Comparison of ENCODE assay signal across 1 cellular context in the genomic region with DNA sequence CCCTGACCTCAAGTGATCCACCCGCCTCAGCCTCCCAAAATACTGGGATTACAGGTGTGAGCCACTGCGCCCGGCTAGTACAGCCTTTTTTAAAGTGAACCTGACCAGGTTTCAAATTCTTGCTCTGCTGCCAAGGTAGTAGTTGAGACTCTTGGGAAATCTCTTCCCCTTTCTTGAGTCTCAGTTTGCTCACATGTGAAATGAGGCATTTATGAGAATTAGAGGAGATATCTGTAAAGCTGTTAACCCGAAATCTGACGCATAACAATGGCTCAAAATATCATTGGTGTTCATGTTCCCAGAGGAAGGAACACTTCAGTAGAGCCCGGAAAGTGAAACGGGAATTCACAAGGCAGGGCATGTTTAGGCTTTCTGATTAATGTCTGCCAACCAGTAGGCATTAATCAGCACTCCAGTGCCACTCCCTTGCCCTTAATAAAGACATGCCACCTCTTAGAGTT.
TF ChIP-seq lines count a peak whose summit lies in the region.

No MANE protein-coding gene starts in this region.

TF ChIP-seq in GM23338, 12 proteins besides CTCF, POLR2A, EP300 and RAD21 (continued from another document):
- TF ChIP-seq, protein P1, sequence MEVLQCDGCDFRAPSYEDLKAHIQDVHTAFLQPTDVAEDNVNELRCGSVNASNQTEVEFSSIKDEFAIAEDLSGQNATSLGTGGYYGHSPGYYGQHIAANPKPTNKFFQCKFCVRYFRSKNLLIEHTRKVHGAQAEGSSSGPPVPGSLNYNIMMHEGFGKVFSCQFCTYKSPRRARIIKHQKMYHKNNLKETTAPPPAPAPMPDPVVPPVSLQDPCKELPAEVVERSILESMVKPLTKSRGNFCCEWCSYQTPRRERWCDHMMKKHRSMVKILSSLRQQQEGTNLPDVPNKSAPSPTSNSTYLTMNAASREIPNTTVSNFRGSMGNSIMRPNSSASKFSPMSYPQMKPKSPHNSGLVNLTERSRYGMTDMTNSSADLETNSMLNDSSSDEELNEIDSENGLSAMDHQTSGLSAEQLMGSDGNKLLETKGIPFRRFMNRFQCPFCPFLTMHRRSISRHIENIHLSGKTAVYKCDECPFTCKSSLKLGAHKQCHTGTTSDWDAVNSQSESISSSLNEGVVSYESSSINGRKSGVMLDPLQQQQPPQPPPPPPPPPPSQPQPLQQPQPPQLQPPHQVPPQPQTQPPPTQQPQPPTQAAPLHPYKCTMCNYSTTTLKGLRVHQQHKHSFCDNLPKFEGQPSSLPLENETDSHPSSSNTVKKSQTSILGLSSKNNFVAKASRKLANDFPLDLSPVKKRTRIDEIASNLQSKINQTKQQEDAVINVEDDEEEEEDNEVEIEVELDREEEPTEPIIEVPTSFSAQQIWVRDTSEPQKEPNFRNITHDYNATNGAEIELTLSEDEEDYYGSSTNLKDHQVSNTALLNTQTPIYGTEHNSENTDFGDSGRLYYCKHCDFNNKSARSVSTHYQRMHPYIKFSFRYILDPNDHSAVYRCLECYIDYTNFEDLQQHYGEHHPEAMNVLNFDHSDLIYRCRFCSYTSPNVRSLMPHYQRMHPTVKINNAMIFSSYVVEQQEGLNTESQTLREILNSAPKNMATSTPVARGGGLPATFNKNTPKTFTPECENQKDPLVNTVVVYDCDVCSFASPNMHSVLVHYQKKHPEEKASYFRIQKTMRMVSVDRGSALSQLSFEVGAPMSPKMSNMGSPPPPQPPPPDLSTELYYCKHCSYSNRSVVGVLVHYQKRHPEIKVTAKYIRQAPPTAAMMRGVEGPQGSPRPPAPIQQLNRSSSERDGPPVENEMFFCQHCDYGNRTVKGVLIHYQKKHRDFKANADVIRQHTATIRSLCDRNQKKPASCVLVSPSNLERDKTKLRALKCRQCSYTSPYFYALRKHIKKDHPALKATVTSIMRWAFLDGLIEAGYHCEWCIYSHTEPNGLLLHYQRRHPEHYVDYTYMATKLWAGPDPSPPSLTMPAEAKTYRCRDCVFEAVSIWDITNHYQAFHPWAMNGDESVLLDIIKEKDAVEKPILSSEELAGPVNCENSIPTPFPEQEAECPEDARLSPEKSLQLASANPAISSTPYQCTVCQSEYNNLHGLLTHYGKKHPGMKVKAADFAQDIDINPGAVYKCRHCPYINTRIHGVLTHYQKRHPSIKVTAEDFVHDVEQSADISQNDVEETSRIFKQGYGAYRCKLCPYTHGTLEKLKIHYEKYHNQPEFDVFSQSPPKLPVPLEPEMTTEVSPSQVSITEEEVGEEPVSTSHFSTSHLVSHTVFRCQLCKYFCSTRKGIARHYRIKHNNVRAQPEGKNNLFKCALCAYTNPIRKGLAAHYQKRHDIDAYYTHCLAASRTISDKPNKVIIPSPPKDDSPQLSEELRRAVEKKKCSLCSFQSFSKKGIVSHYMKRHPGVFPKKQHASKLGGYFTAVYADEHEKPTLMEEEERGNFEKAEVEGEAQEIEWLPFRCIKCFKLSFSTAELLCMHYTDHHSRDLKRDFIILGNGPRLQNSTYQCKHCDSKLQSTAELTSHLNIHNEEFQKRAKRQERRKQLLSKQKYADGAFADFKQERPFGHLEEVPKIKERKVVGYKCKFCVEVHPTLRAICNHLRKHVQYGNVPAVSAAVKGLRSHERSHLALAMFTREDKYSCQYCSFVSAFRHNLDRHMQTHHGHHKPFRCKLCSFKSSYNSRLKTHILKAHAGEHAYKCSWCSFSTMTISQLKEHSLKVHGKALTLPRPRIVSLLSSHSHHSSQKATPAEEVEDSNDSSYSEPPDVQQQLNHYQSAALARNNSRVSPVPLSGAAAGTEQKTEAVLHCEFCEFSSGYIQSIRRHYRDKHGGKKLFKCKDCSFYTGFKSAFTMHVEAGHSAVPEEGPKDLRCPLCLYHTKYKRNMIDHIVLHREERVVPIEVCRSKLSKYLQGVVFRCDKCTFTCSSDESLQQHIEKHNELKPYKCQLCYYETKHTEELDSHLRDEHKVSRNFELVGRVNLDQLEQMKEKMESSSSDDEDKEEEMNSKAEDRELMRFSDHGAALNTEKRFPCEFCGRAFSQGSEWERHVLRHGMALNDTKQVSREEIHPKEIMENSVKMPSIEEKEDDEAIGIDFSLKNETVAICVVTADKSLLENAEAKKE (CRISPR knock-in tag; IDR thresholded peaks at IDR 0.05): no peak
- TF ChIP-seq, protein P2, sequence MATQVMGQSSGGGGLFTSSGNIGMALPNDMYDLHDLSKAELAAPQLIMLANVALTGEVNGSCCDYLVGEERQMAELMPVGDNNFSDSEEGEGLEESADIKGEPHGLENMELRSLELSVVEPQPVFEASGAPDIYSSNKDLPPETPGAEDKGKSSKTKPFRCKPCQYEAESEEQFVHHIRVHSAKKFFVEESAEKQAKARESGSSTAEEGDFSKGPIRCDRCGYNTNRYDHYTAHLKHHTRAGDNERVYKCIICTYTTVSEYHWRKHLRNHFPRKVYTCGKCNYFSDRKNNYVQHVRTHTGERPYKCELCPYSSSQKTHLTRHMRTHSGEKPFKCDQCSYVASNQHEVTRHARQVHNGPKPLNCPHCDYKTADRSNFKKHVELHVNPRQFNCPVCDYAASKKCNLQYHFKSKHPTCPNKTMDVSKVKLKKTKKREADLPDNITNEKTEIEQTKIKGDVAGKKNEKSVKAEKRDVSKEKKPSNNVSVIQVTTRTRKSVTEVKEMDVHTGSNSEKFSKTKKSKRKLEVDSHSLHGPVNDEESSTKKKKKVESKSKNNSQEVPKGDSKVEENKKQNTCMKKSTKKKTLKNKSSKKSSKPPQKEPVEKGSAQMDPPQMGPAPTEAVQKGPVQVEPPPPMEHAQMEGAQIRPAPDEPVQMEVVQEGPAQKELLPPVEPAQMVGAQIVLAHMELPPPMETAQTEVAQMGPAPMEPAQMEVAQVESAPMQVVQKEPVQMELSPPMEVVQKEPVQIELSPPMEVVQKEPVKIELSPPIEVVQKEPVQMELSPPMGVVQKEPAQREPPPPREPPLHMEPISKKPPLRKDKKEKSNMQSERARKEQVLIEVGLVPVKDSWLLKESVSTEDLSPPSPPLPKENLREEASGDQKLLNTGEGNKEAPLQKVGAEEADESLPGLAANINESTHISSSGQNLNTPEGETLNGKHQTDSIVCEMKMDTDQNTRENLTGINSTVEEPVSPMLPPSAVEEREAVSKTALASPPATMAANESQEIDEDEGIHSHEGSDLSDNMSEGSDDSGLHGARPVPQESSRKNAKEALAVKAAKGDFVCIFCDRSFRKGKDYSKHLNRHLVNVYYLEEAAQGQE (IDR thresholded peaks at IDR 0.05; ENCODE audit: unreplicated experiment): no peak
